ENCODE assay signal across 1 cellular context in genomic region chr16:31344712-31345111, GRCh38.
TF ChIP-seq lines count a peak whose summit lies in the region.

No MANE protein-coding gene starts in this region.

TF ChIP-seq in GM23338, 12 proteins besides CTCF, POLR2A, EP300 and RAD21 (continued from another document):
- no peak for TF ChIP-seq ZNF114 (CRISPR knock-in tag; IDR thresholded peaks at IDR 0.05)
- TF ChIP-seq EZH2phosphoT487 (IDR thresholded peaks at IDR 0.05; ENCODE audit: unreplicated experiment) = no peak
- no peak for TF ChIP-seq NANOG (IDR thresholded peaks at IDR 0.05; ENCODE audit: borderline replicate concordance)
